Comparison of ENCODE assay signal across 12 cellular contexts in genomic region chr7:140358771-140359095, GRCh38. TPM values are rescaled to one million over a fixed set of nuclear protein-coding genes. Genes with fewer than 3 reads are reported as not detected.
DNase-seq lines count a peak whose midpoint lies in the region; ATAC-seq and TF ChIP-seq lines count a peak whose summit lies in the region.
"Had no signal": no experiment of that assay in that cellular context is flagged by ENCODE, and none has a peak within 500 bp of the region (broad histone marks: within the 10 kb centered on the region; RNA-seq: fewer than 3 reads in every experiment).

No MANE protein-coding gene starts in this region.

- peak overlapping the region; percentile 84 for H3K4me3 Mint-ChIP-seq in T-helper 2 cell treated with Interferon-gamma antibody and Interleukin-4, amounts not matched to agents 5 μg/mL and 100 μg/mL, for 36 hours
- H3K4me3 Mint-ChIP-seq in effector memory CD8-positive, alpha-beta T cell: peak overlapping the region; percentile 72 to 83

- H3K27ac ChIP-seq in testis (no peak overlapping the region), RWPE1 (no peak overlapping the region)
- H3K27ac ChIP-seq: KMS-11 had no signal

- H3K27me3 ChIP-seq in testis: no peaks in the 10 kb centered on the region
- H3K27me3 ChIP-seq: dorsolateral prefrontal cortex had no signal

- POLR2A ChIA-PET in HEK293T (lab: Yijun Ruan, JAX) (no interaction called here), RWPE1 (lab: Yijun Ruan, JAX; ENCODE audit: low non-redundant PET) (no interaction called here)

- TF ChIP-seq CTCF in testis (IDR thresholded peaks at IDR 0.05): no peak
- no peak for TF ChIP-seq CTCF in RWPE1 (conservative IDR thresholded peaks at IDR 0.05; ENCODE audit: low read depth)

- no peaks in the 10 kb centered on the region for H3K27me3 Mint-ChIP-seq in T-helper 2 cell treated with Interferon-gamma antibody and Interleukin-4, amounts not matched to agents 5 μg/mL and 100 μg/mL, for 36 hours (ENCODE audit: low read depth)
- no peaks in the 10 kb centered on the region for H3K27me3 Mint-ChIP-seq in effector memory CD8-positive, alpha-beta T cell

- peak overlapping the region; percentile 97 for H3K27ac Mint-ChIP-seq in T-helper 2 cell treated with Interferon-gamma antibody and Interleukin-4, amounts not matched to agents 5 μg/mL and 100 μg/mL, for 36 hours
- H3K27ac Mint-ChIP-seq in effector memory CD8-positive, alpha-beta T cell: peak overlapping the region; percentile 88 to 90

- DNase-seq in stimulated activated CD4-positive, alpha-beta T cell treated with anti-CD3 and anti-CD28 coated beads, Interleukin-15, amount 100 ng/mL, for 24 hours: peak; percentile 38
- DNase-seq in stimulated activated CD4-positive, alpha-beta T cell treated with anti-CD3 and anti-CD28 coated beads, Interleukin-1b, Interleukin-23, amount 100 ng/mL, for 48 hours: no peak
- no peak for DNase-seq in T-helper 2 cell treated with Interferon-gamma antibody and Interleukin-4, amounts not matched to agents 5 μg/mL and 100 μg/mL, for 36 hours (ENCODE audit: low spot score)
- peak; percentile 4 to 32 (median 16) for DNase-seq in effector memory CD8-positive, alpha-beta T cell
- DNase-seq in testis (peak; percentile 59), posterior vena cava (ENCODE audit: low spot score) (no peak), HEK293T (ENCODE audit: extremely low spot score) (no peak), RWPE1 (ENCODE audit: low spot score) (no peak)
- DNase-seq: AML-193, NCI-H524 had no signal

- H3K9me3 Mint-ChIP-seq in T-helper 2 cell treated with Interferon-gamma antibody and Interleukin-4, amounts not matched to agents 5 μg/mL and 100 μg/mL, for 36 hours: no peaks in the 10 kb centered on the region
- H3K9me3 Mint-ChIP-seq in effector memory CD8-positive, alpha-beta T cell: no peaks in the 10 kb centered on the region

- TF ChIP-seq POLR2A in testis (IDR thresholded peaks at IDR 0.05): no peak

- CTCF ChIA-PET in HEK293T (lab: Yijun Ruan, JAX): no interaction called here
- CTCF ChIA-PET in RWPE1 (lab: Yijun Ruan, JAX): no interaction called here

- intact Hi-C loops in testis (cut with DNase I; ENCODE audit: low total_unique reads): no loop called here
- intact Hi-C loops in posterior vena cava (cut with DNase I): no loop called here

- H3K4me1 ChIP-seq in testis: no peaks in the 10 kb centered on the region

- peaks cover 29% of the 10 kb centered on the region for H3K4me1 Mint-ChIP-seq in T-helper 2 cell treated with Interferon-gamma antibody and Interleukin-4, amounts not matched to agents 5 μg/mL and 100 μg/mL, for 36 hours (ENCODE audit: low read depth)
- peaks cover 14 to 15% of the 10 kb centered on the region in 2 donors for H3K4me1 Mint-ChIP-seq in effector memory CD8-positive, alpha-beta T cell (ENCODE audit: low read depth in 2 of 2)

- H3K4me3 ChIP-seq in testis: no peak overlapping the region

- H3K36me3 ChIP-seq in testis (ENCODE audit: low read depth, missing control alignments): no peaks in the 10 kb centered on the region

- H3K36me3 Mint-ChIP-seq in T-helper 2 cell treated with Interferon-gamma antibody and Interleukin-4, amounts not matched to agents 5 μg/mL and 100 μg/mL, for 36 hours (ENCODE audit: low read depth): peaks cover 40% of the 10 kb centered on the region
- peaks cover 24% of the 10 kb centered on the region for H3K36me3 Mint-ChIP-seq in effector memory CD8-positive, alpha-beta T cell (ENCODE audit: insufficient read depth)

- ATAC-seq in effector memory CD8-positive, alpha-beta T cell (replicated peaks): peak; percentile 84

- H3K9me3 ChIP-seq in testis: no peaks in the 10 kb centered on the region

- 59 to 77% methylated on average over 5 of the region's 5 CpGs for WGBS in testis, 2 donors

TF ChIP-seq in HEK293T, 16 proteins besides CTCF, POLR2A, EP300 and RAD21:
- TF ChIP-seq CTBP1 (IDR thresholded peaks at IDR 0.05; ENCODE audit: borderline replicate concordance): no peak
- no peak for TF ChIP-seq SP1 (IDR thresholded peaks at IDR 0.05)
- TF ChIP-seq ARNT (IDR thresholded peaks at IDR 0.05): no peak
- no peak for TF ChIP-seq NFRKB (IDR thresholded peaks at IDR 0.05)
- TF ChIP-seq FOXK2 (IDR thresholded peaks at IDR 0.05): no peak
- TF ChIP-seq FOXA1 (IDR thresholded peaks at IDR 0.05): no peak
- no peak for TF ChIP-seq HDGF (IDR thresholded peaks at IDR 0.05; ENCODE audit: borderline replicate concordance)
- no peak for TF ChIP-seq L3MBTL2 (conservative IDR thresholded peaks at IDR 0.05)
- no peak for TF ChIP-seq TARDBP (IDR thresholded peaks at IDR 0.05)
- no peak for TF ChIP-seq SUZ12 (IDR thresholded peaks at IDR 0.05)
- TF ChIP-seq ELF4 (IDR thresholded peaks at IDR 0.05): no peak
- TF ChIP-seq FOXM1 (IDR thresholded peaks at IDR 0.05; ENCODE audit: borderline replicate concordance): no peak
- TF ChIP-seq ZNF384 (IDR thresholded peaks at IDR 0.05): no peak

RNA-seq across cellular contexts. Expression of gene SLC37A3, which starts 39.6 kb away (rescaled TPM):
- total RNA-seq in testis (10 to 100 TPM; 44.7 to 67.3 TPM), posterior vena cava (10 to 100 TPM; 50.7 to 59.0 TPM)
- 23.8 TPM for polyA plus RNA-seq in testis (ENCODE audit: insufficient read depth, low read depth, low replicate concordance)

RNA-seq across cellular contexts. Expression of gene RAB19, which starts 45.1 kb away (rescaled TPM):
- total RNA-seq in testis (not detected), posterior vena cava (not detected)
- 0.59 TPM for polyA plus RNA-seq in testis (ENCODE audit: insufficient read depth, low read depth, low replicate concordance)

Comparison
In these comparisons a context has a peak if more than half of its experiments do, and no peak if none do; other contexts are left out.
1. DNase-seq: peak in stimulated activated CD4-positive, alpha-beta T cell treated with anti-CD3 and anti-CD28 coated beads, Interleukin-15, amount 100 ng/mL, for 24 hours (single experiment), effector memory CD8-positive, alpha-beta T cell (3 of 3) and testis (single experiment); none in stimulated activated CD4-positive, alpha-beta T cell treated with anti-CD3 and anti-CD28 coated beads, Interleukin-1b, Interleukin-23, amount 100 ng/mL, for 48 hours (single experiment), T-helper 2 cell treated with Interferon-gamma antibody and Interleukin-4, amounts not matched to agents 5 μg/mL and 100 μg/mL, for 36 hours (single experiment), posterior vena cava (single experiment), HEK293T (single experiment) and RWPE1 (single experiment).